Comparison of ENCODE assay signal across 1 cellular context in the genomic region with DNA sequence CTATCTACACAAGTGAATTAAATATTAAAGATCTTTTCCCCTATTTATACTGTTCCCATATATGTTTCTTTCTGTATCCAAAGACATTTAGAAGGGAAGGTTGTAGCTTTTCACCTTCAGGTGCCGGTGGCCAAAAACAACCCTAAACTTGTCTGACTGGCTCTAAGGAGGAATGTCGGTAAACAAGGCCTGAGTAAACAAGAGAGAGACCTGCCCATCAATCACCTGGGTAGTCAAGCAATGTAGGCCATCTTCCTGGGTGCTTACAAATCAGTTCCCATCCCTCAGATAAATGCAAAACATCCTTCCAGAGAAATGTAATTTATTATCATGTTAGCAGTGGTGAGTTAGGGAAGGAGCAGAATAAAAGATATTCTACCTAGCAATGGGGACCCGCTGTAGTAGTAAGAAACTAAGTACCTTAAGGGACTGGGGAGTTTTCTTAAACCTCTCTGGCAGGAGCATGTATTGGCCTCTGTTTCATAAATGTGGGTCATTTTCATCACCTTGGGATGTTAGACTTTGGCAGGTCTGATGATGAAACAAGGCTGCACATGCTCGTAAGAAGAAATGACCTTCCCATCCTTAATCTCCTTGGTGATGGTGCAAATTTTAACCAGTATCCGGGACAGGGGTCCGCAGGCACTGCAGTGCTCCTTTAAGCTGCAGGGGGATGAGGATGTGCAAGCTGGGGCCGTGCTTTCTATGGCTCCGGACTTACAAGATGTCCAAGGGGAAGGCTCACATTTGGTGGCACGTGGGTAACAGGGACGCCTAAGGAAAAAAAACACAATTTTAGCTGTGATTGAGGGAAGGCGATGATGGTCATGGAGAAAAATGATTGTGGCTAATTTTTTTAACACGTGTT.
TF ChIP-seq lines count a peak whose summit lies in the region.

No MANE protein-coding gene starts in this region.

TF ChIP-seq in HCT116, 20 proteins besides CTCF, POLR2A, EP300 and RAD21:
- TF ChIP-seq ZNF274 (IDR thresholded peaks at IDR 0.05; ENCODE audit: low read depth, low read length) (no peak), CEBPB (IDR thresholded peaks at IDR 0.05; ENCODE audit: low read depth) (peak; percentile 29; the same call in 1 of the 2 replicates), SP1 (IDR thresholded peaks at IDR 0.05; ENCODE audit: low read depth) (peak; percentile 72)
